1 cellular context compared by ENCODE assay signal in the genomic region with DNA sequence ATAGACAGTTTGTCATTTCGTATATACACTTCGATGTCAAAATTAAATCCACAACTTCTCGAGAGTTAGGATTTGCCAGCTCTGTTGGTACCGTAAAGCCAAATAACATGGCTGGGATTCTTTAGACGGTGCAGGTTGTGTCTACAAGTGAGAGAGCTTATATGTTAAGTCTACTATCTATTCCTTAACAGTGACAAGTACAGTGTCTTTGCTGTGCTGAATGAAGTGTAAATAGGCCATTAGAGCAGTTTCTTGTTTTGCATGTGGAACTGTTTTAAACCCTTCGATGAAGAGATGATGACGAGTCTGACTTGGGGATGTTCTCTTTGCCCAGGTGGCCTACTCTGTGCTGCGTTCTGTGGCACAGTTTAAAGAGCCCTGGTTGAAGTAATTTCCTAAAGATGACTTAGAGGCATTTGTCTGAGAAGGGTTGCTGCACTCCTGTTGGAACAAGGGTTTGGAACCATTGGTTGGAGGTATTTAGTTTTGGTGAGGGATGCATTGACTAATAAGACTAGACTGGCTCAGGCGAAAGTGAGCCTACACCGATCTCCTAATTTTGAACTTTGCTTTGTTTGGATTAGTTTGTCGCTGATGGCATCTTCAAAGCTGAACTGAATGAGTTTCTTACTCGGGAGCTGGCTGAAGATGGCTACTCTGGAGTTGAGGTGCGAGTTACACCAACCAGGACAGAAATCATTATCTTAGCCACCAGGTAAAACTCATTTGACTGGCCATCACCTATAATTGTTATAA.
TF ChIP-seq lines count a peak whose summit lies in the region.

No MANE protein-coding gene starts in this region.

TF ChIP-seq in HepG2, 621 proteins besides CTCF, POLR2A, EP300 and RAD21:
- TF ChIP-seq MED1 (CRISPR knock-in tag; IDR thresholded peaks at IDR 0.05) (peak; percentile 41; the same call in 1 of the 2 replicates), GATAD2A (CRISPR knock-in tag; IDR thresholded peaks at IDR 0.05) (no peak), SP4 (CRISPR knock-in tag; IDR thresholded peaks at IDR 0.05) (0 out of 2 replicates have a peak, but pooled peaks have one; percentile 36), RBFOX2 (IDR thresholded peaks at IDR 0.05; ENCODE audit: low read depth, low read length) (peak; percentile 62), MAZ (IDR thresholded peaks at IDR 0.05; ENCODE audit: borderline replicate concordance, low read depth, low read length) (no peak), MAZ (CRISPR knock-in tag; IDR thresholded peaks at IDR 0.05; ENCODE audit: low read depth) (peak; percentile 56; the same call in 1 of the 2 replicates), HNF4A (CRISPR knock-in tag; IDR thresholded peaks at IDR 0.05) (peak; percentile 29), TBX2 (CRISPR knock-in tag; IDR thresholded peaks at IDR 0.05; ENCODE audit: borderline replicate concordance) (0 out of 2 replicates have a peak, but pooled peaks have one; percentile 49), ZNF224 (CRISPR knock-in tag; IDR thresholded peaks at IDR 0.05) (0 out of 2 replicates have a peak, but pooled peaks have one; percentile 4), THAP11 (CRISPR knock-in tag; IDR thresholded peaks at IDR 0.05) (peak; percentile 11; the same call in 1 of the 2 replicates)
- TF ChIP-seq, protein P1, sequence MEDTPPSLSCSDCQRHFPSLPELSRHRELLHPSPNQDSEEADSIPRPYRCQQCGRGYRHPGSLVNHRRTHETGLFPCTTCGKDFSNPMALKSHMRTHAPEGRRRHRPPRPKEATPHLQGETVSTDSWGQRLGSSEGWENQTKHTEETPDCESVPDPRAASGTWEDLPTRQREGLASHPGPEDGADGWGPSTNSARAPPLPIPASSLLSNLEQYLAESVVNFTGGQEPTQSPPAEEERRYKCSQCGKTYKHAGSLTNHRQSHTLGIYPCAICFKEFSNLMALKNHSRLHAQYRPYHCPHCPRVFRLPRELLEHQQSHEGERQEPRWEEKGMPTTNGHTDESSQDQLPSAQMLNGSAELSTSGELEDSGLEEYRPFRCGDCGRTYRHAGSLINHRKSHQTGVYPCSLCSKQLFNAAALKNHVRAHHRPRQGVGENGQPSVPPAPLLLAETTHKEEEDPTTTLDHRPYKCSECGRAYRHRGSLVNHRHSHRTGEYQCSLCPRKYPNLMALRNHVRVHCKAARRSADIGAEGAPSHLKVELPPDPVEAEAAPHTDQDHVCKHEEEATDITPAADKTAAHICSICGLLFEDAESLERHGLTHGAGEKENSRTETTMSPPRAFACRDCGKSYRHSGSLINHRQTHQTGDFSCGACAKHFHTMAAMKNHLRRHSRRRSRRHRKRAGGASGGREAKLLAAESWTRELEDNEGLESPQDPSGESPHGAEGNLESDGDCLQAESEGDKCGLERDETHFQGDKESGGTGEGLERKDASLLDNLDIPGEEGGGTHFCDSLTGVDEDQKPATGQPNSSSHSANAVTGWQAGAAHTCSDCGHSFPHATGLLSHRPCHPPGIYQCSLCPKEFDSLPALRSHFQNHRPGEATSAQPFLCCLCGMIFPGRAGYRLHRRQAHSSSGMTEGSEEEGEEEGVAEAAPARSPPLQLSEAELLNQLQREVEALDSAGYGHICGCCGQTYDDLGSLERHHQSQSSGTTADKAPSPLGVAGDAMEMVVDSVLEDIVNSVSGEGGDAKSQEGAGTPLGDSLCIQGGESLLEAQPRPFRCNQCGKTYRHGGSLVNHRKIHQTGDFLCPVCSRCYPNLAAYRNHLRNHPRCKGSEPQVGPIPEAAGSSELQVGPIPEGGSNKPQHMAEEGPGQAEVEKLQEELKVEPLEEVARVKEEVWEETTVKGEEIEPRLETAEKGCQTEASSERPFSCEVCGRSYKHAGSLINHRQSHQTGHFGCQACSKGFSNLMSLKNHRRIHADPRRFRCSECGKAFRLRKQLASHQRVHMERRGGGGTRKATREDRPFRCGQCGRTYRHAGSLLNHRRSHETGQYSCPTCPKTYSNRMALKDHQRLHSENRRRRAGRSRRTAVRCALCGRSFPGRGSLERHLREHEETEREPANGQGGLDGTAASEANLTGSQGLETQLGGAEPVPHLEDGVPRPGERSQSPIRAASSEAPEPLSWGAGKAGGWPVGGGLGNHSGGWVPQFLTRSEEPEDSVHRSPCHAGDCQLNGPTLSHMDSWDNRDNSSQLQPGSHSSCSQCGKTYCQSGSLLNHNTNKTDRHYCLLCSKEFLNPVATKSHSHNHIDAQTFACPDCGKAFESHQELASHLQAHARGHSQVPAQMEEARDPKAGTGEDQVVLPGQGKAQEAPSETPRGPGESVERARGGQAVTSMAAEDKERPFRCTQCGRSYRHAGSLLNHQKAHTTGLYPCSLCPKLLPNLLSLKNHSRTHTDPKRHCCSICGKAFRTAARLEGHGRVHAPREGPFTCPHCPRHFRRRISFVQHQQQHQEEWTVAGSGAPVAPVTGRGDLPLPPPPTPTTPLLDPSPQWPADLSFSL (CRISPR knock-in tag; IDR thresholded peaks at IDR 0.05), result no peak
- TF ChIP-seq, protein P2, sequence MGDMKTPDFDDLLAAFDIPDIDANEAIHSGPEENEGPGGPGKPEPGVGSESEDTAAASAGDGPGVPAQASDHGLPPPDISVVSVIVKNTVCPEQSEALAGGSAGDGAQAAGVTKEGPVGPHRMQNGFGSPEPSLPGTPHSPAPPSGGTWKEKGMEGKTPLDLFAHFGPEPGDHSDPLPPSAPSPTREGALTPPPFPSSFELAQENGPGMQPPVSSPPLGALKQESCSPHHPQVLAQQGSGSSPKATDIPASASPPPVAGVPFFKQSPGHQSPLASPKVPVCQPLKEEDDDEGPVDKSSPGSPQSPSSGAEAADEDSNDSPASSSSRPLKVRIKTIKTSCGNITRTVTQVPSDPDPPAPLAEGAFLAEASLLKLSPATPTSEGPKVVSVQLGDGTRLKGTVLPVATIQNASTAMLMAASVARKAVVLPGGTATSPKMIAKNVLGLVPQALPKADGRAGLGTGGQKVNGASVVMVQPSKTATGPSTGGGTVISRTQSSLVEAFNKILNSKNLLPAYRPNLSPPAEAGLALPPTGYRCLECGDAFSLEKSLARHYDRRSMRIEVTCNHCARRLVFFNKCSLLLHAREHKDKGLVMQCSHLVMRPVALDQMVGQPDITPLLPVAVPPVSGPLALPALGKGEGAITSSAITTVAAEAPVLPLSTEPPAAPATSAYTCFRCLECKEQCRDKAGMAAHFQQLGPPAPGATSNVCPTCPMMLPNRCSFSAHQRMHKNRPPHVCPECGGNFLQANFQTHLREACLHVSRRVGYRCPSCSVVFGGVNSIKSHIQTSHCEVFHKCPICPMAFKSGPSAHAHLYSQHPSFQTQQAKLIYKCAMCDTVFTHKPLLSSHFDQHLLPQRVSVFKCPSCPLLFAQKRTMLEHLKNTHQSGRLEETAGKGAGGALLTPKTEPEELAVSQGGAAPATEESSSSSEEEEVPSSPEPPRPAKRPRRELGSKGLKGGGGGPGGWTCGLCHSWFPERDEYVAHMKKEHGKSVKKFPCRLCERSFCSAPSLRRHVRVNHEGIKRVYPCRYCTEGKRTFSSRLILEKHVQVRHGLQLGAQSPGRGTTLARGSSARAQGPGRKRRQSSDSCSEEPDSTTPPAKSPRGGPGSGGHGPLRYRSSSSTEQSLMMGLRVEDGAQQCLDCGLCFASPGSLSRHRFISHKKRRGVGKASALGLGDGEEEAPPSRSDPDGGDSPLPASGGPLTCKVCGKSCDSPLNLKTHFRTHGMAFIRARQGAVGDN (CRISPR knock-in tag; IDR thresholded peaks at IDR 0.05), result no peak
- TF ChIP-seq, protein P3, sequence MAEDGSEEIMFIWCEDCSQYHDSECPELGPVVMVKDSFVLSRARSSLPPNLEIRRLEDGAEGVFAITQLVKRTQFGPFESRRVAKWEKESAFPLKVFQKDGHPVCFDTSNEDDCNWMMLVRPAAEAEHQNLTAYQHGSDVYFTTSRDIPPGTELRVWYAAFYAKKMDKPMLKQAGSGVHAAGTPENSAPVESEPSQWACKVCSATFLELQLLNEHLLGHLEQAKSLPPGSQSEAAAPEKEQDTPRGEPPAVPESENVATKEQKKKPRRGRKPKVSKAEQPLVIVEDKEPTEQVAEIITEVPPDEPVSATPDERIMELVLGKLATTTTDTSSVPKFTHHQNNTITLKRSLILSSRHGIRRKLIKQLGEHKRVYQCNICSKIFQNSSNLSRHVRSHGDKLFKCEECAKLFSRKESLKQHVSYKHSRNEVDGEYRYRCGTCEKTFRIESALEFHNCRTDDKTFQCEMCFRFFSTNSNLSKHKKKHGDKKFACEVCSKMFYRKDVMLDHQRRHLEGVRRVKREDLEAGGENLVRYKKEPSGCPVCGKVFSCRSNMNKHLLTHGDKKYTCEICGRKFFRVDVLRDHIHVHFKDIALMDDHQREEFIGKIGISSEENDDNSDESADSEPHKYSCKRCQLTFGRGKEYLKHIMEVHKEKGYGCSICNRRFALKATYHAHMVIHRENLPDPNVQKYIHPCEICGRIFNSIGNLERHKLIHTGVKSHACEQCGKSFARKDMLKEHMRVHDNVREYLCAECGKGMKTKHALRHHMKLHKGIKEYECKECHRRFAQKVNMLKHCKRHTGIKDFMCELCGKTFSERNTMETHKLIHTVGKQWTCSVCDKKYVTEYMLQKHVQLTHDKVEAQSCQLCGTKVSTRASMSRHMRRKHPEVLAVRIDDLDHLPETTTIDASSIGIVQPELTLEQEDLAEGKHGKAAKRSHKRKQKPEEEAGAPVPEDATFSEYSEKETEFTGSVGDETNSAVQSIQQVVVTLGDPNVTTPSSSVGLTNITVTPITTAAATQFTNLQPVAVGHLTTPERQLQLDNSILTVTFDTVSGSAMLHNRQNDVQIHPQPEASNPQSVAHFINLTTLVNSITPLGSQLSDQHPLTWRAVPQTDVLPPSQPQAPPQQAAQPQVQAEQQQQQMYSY (CRISPR knock-in tag; IDR thresholded peaks at IDR 0.05), result no peak
- TF ChIP-seq, protein P4, sequence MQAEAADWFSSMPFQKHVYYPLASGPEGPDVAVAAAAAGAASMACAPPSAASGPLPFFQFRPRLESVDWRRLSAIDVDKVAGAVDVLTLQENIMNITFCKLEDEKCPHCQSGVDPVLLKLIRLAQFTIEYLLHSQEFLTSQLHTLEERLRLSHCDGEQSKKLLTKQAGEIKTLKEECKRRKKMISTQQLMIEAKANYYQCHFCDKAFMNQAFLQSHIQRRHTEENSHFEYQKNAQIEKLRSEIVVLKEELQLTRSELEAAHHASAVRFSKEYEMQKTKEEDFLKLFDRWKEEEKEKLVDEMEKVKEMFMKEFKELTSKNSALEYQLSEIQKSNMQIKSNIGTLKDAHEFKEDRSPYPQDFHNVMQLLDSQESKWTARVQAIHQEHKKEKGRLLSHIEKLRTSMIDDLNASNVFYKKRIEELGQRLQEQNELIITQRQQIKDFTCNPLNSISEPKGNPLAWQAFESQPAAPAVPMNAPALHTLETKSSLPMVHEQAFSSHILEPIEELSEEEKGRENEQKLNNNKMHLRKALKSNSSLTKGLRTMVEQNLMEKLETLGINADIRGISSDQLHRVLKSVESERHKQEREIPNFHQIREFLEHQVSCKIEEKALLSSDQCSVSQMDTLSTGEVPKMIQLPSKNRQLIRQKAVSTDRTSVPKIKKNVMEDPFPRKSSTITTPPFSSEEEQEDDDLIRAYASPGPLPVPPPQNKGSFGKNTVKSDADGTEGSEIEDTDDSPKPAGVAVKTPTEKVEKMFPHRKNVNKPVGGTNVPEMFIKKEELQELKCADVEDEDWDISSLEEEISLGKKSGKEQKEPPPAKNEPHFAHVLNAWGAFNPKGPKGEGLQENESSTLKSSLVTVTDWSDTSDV (CRISPR knock-in tag; IDR thresholded peaks at IDR 0.05), result no peak
TF ChIP-seq in HepG2: peak in this region for 8.
